ENCODE assay signal across 13 cellular contexts in the genomic region with DNA sequence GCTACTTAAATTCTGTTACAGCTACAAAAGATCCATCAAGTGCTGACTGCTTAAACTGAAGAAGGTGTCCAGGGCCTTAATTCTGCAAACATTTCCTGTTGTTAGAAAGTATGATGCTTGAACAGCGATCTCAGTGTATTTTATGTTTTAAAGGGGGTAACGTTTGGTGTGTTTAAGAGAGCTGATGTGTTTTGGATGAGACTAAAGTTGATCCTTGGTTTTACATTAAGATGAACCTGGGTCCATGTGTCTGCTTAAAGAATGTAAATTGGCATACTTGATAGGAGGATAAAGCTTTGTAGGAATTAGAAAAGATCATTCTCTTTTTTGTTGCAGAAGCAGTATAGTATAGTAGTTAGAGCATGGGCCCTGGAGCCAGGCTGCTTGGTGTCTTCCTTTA. TPM values are rescaled to one million over a fixed set of nuclear protein-coding genes. Genes with fewer than 3 reads are reported as not detected.
DNase-seq lines count a peak whose midpoint lies in the region; ATAC-seq, FAIRE-seq and TF ChIP-seq lines count a peak whose summit lies in the region.
"Had no signal": no experiment of that assay in that cellular context is flagged by ENCODE, and none has a peak within 500 bp of the region (broad histone marks: within the 10 kb centered on the region; RNA-seq: fewer than 3 reads in every experiment).

No MANE protein-coding gene starts in this region.

- peak overlapping the region; percentile 91 for H3K4me2 ChIP-seq in HepG2 (ENCODE audit: low read depth, low read length)

- WGBS in HepG2 (ENCODE audit: low lambda C conversion rate) = 86% methylated on average over 2 of the region's 2 CpGs
- WGBS in right lobe of liver (ENCODE audit: insufficient coverage, low coverage, low lambda C conversion rate, missing lambda C conversion rate) = 87% methylated on average over 2 of the region's 2 CpGs

- in situ Hi-C loops in HepG2 (cut with HindIII; ENCODE audit: extremely low pct_ligation_motif_present, low pct_unique_long_range_greater_than_20kb) = no loop called here

- H3K4me1 ChIP-seq in HepG2 (ENCODE audit: insufficient read depth, low read length) (peaks cover 62% of the 10 kb centered on the region), right lobe of liver (peaks cover 0 to 29% (median 8%) of the 10 kb centered on the region in 4 donors)

- H3K9me3 ChIP-seq in HepG2 (ENCODE audit: low read length) (no peaks in the 10 kb centered on the region), right lobe of liver (no peaks in the 10 kb centered on the region)
- H3K9me3 ChIP-seq: thyroid gland had no signal

- CTCF ChIA-PET in HepG2 (lab: Yijun Ruan, JAX; ENCODE audit: low intra/inter-chr PET ratio, low total read pairs) = no interaction called here

- peaks cover 30% of the 10 kb centered on the region for H3K79me2 ChIP-seq in HepG2 (ENCODE audit: insufficient read depth, low read length)

- intact Hi-C loops in HepG2 (cut with micrococcal nuclease; ENCODE audit: unreplicated experiment) = no loop called here
- intact Hi-C loops in right lobe of liver (cut with DNase I) = no loop called here
- intact Hi-C loops in activated T-helper 2 cell treated with anti-CD3 and anti-CD28 coated beads, Interferon-gamma antibody, Interleukin-2, Interleukin-4, amounts not matched to agents 10 μg/mL and 5 μg/mL and 100 μg/mL, durations not matched to agents 14 hours and 24 hours and 36 hours (cut with micrococcal nuclease) = no loop called here

- no peaks in the 10 kb centered on the region for H3K9me3 Mint-ChIP-seq in activated T-helper 2 cell treated with anti-CD3 and anti-CD28 coated beads, Interferon-gamma antibody, Interleukin-2, Interleukin-4, amounts not matched to agents 10 μg/mL and 5 μg/mL and 100 μg/mL, durations not matched to agents 14 hours and 24 hours and 36 hours
- H3K9me3 Mint-ChIP-seq in immature natural killer cell = no peaks in the 10 kb centered on the region

- peaks cover 70% of the 10 kb centered on the region for H3K36me3 Mint-ChIP-seq in activated T-helper 2 cell treated with anti-CD3 and anti-CD28 coated beads, Interferon-gamma antibody, Interleukin-2, Interleukin-4, amounts not matched to agents 10 μg/mL and 5 μg/mL and 100 μg/mL, durations not matched to agents 14 hours and 24 hours and 36 hours (ENCODE audit: low read depth)
- peaks cover 4 to 22% (median 7%) of the 10 kb centered on the region in 3 donors for H3K36me3 Mint-ChIP-seq in immature natural killer cell

- H3K4me1 Mint-ChIP-seq in activated T-helper 2 cell treated with anti-CD3 and anti-CD28 coated beads, Interferon-gamma antibody, Interleukin-2, Interleukin-4, amounts not matched to agents 10 μg/mL and 5 μg/mL and 100 μg/mL, durations not matched to agents 14 hours and 24 hours and 36 hours (ENCODE audit: low read depth) = peaks cover 47% of the 10 kb centered on the region
- peaks cover 49 to 60% of the 10 kb centered on the region in 2 donors for H3K4me1 Mint-ChIP-seq in immature natural killer cell

- DNase-seq in HepG2 (ENCODE audit: low spot score) = no peak
- DNase-seq in right lobe of liver = no peak
- no peak for DNase-seq in activated T-helper 2 cell treated with anti-CD3 and anti-CD28 coated beads, Interferon-gamma antibody, Interleukin-2, Interleukin-4, amounts not matched to agents 10 μg/mL and 5 μg/mL and 100 μg/mL, durations not matched to agents 14 hours and 24 hours and 36 hours (ENCODE audit: low spot score)
- no peak for DNase-seq in immature natural killer cell
- DNase-seq in HT-29 (ENCODE audit: low spot score) = no peak
- DNase-seq: central memory CD4-positive, alpha-beta T cell; EL; kidney glomerular epithelial cell; NCI-H2107; thyroid gland had no signal

- BruUV-seq in HepG2 (replicated peaks; lab: Mats Ljungman, UMichigan) = no TSS peak

- no peak for TF ChIP-seq POLR2A in HepG2 (IDR thresholded peaks at IDR 0.05; ENCODE audit: insufficient read depth in 1 of 2, low read depth in 2 of 2, low read length in 2 of 2)
- no peak for TF ChIP-seq POLR2A in right lobe of liver (IDR thresholded peaks at IDR 0.05)

- TF ChIP-seq CTCF in HepG2 (CRISPR knock-in tag; IDR thresholded peaks at IDR 0.05) (no peak), right lobe of liver (IDR thresholded peaks at IDR 0.05) (no peak)

- peak overlapping the region; percentile 98 for H3K4me3 Mint-ChIP-seq in activated T-helper 2 cell treated with anti-CD3 and anti-CD28 coated beads, Interferon-gamma antibody, Interleukin-2, Interleukin-4, amounts not matched to agents 10 μg/mL and 5 μg/mL and 100 μg/mL, durations not matched to agents 14 hours and 24 hours and 36 hours (ENCODE audit: low read depth)
- H3K4me3 Mint-ChIP-seq in immature natural killer cell = peak overlapping the region; percentile 46 to 100 (median 93)

- POLR2A ChIA-PET in HepG2 (lab: Yijun Ruan, JAX) = interaction anchor here (1.0 to 4.1 kb wide), 9 partner anchors 10 to 70 kb away, joined by 3 to 28 read pairs (median 7); no protein-coding TSS in a partner anchor

- no peak for TF ChIP-seq EP300 in HepG2 (IDR thresholded peaks at IDR 0.05; ENCODE audit: low read depth in 2 of 2, low read length in 2 of 2)
- TF ChIP-seq EP300 in HepG2 (CRISPR knock-in tag; IDR thresholded peaks at IDR 0.05; ENCODE audit: borderline replicate concordance) = no peak

- H4K20me1 ChIP-seq in HepG2 (ENCODE audit: insufficient read depth, low read length) = peaks cover 8% of the 10 kb centered on the region

- H3K36me3 ChIP-seq in HepG2 (replicated peaks in 1 of 2; ENCODE audit: control insufficient read depth in 1 of 2, insufficient read depth in 2 of 2, low read length in 2 of 2) = no peaks in the 10 kb centered on the region
- no peaks in the 10 kb centered on the region for H3K36me3 ChIP-seq in right lobe of liver
- H3K36me3 ChIP-seq: thyroid gland had no signal

- H3K27ac ChIP-seq in HepG2 (ENCODE audit: extremely low read length, insufficient read depth, low read length) (no peak overlapping the region), right lobe of liver (peak overlapping the region in 1 of 3 donors; percentile 59)
- H3K27ac ChIP-seq: thyroid gland had no signal

- FAIRE-seq in HepG2 (lab: Jason Lieb, UNC) = no peak

- no peak overlapping the region for H3K9ac ChIP-seq in HepG2 (ENCODE audit: insufficient read depth, low read depth, low read length)

- ATAC-seq in HepG2 (no peak), right lobe of liver (no peak), HG02798 (IDR thresholded peaks at IDR 0.05; ENCODE audit: poor library complexity, unreplicated experiment) (no peak), GM19328 (IDR thresholded peaks at IDR 0.05; ENCODE audit: unreplicated experiment) (no peak), GM21447 (IDR thresholded peaks at IDR 0.05; ENCODE audit: unreplicated experiment) (no peak)

- H3K27ac Mint-ChIP-seq in activated T-helper 2 cell treated with anti-CD3 and anti-CD28 coated beads, Interferon-gamma antibody, Interleukin-2, Interleukin-4, amounts not matched to agents 10 μg/mL and 5 μg/mL and 100 μg/mL, durations not matched to agents 14 hours and 24 hours and 36 hours = no peak overlapping the region
- H3K27ac Mint-ChIP-seq in immature natural killer cell = peak overlapping the region; percentile 20 to 100 (median 92)

- H3K27me3 ChIP-seq in HepG2 (ENCODE audit: control insufficient read depth in 1 of 2, insufficient read depth in 2 of 2, low read length in 2 of 2) (no peaks in the 10 kb centered on the region; a peak in 2 of 5 replicates), right lobe of liver (no peaks in the 10 kb centered on the region)
- H3K27me3 ChIP-seq: thyroid gland had no signal

- H2AFZ ChIP-seq in HepG2 (ENCODE audit: low read length) = no peak overlapping the region

- H3K27me3 Mint-ChIP-seq in activated T-helper 2 cell treated with anti-CD3 and anti-CD28 coated beads, Interferon-gamma antibody, Interleukin-2, Interleukin-4, amounts not matched to agents 10 μg/mL and 5 μg/mL and 100 μg/mL, durations not matched to agents 14 hours and 24 hours and 36 hours (ENCODE audit: low read depth) = no peaks in the 10 kb centered on the region
- H3K27me3 Mint-ChIP-seq in immature natural killer cell (ENCODE audit: low read depth in 3 of 3) = peaks cover 21 to 24% (median 24%) of the 10 kb centered on the region in 3 donors

- TF ChIP-seq RAD21 in HepG2 (CRISPR knock-in tag; IDR thresholded peaks at IDR 0.05) = no peak

- H3K4me3 ChIP-seq in HepG2 (replicated peaks in 1 of 3; ENCODE audit: insufficient read depth in 1 of 3, low read depth in 2 of 3, low read length in 3 of 3) (peak overlapping the region in 1 of 3 experiments; percentile 6; a peak in 1 of 6 replicates), right lobe of liver (no peak overlapping the region)
- H3K4me3 ChIP-seq: thyroid gland had no signal

RNA-seq across cellular contexts. Expression of a gene that starts 3.6 kb away (rescaled TPM):
- 3.0 and 3.5 TPM in 2 replicates for total RNA-seq in HepG2 (2016; rRNA removed; fragmentation: Illumina TruSeq; extraction: Trizol)
- total RNA-seq in HepG2 (2016; cell fraction: cytosol; rRNA removed; fragmentation: Illumina TruSeq; extraction: Trizol; ENCODE audit: low read depth) = 0.71 and 0.81 TPM in 2 replicates
- 2.3 and 3.4 TPM in 2 replicates for total RNA-seq in HepG2 (2016; cell fraction: insoluble cytoplasmic fraction; rRNA removed; fragmentation: Illumina TruSeq; extraction: Trizol)
- total RNA-seq in HepG2 (2016; cell fraction: membrane; rRNA removed; fragmentation: Illumina TruSeq; extraction: Trizol) = 2.1 and 2.2 TPM in 2 replicates
- total RNA-seq in HepG2 (2016; cell fraction: nucleus; rRNA removed; fragmentation: Illumina TruSeq; extraction: Trizol) = 3.7 and 4.2 TPM in 2 replicates
- polyA plus RNA-seq in HepG2 (2011; rRNA removed) = 2.5 and 3.1 TPM in 2 replicates
- polyA plus RNA-seq in HepG2 (2011; cell fraction: cytosol; rRNA removed) = 2.4 and 2.6 TPM in 2 replicates
- polyA plus RNA-seq in HepG2 (2011; cell fraction: nucleus; rRNA removed) = 4.5 and 4.9 TPM in 2 replicates
- polyA plus RNA-seq in HepG2 (2012) = 1.8 and 2.7 TPM in 2 replicates
- 0.26 TPM in 2 replicates for polyA plus RNA-seq in HepG2 (2016; cell fraction: cytosol; fragmentation: Illumina TruSeq; extraction: Trizol; ENCODE audit: low read depth)
- polyA plus RNA-seq in HepG2 (2016; cell fraction: insoluble cytoplasmic fraction; fragmentation: Illumina TruSeq; extraction: Trizol; ENCODE audit: low read depth) = 1.9 TPM in 2 replicates
- polyA plus RNA-seq in HepG2 (2016; cell fraction: membrane; fragmentation: Illumina TruSeq; extraction: Trizol; ENCODE audit: low read depth) = 0.66 and 0.70 TPM in 2 replicates
- polyA plus RNA-seq in HepG2 (2016; cell fraction: nucleus; fragmentation: Illumina TruSeq; extraction: Trizol; ENCODE audit: insufficient read depth, low read depth) = 3.4 and 3.9 TPM in 2 replicates
- polyA minus RNA-seq in HepG2 (2011; rRNA and poly(A)+ RNA removed; ENCODE audit: low replicate concordance) = 4.2 and 7.4 TPM in 2 replicates
- polyA minus RNA-seq in HepG2 (2011; cell fraction: cytosol; rRNA and poly(A)+ RNA removed) = 2.6 TPM in 2 replicates
- polyA minus RNA-seq in HepG2 (2011; cell fraction: nucleus; rRNA and poly(A)+ RNA removed) = 5.2 and 7.2 TPM in 2 replicates
- 1 to 10 TPM; 2.0 to 6.2 (median 3.4) TPM for total RNA-seq in right lobe of liver
- 44.3 and 44.6 TPM in 2 replicates for total RNA-seq in activated T-helper 2 cell treated with anti-CD3 and anti-CD28 coated beads, Interferon-gamma antibody, Interleukin-2, Interleukin-4, amounts not matched to agents 10 μg/mL and 5 μg/mL and 100 μg/mL, durations not matched to agents 14 hours and 24 hours and 36 hours
- polyA plus RNA-seq in immature natural killer cell = 10 to 100 TPM; 11.6 to 22.7 (median 14.4) TPM
- 53.3 and 53.7 TPM in 2 replicates for total RNA-seq in HT-29 (2014; rRNA removed; shearing (Covaris generic))

RNA-seq across cellular contexts. Expression of a gene that starts 58.3 kb away (rescaled TPM):
- total RNA-seq in HepG2 (2016; rRNA removed; fragmentation: Illumina TruSeq; extraction: Trizol) (6.6 and 10.4 TPM in 2 replicates), right lobe of liver (10 to 100 TPM in 1 of 6 experiments, 1 to 10 TPM in 5; 5.6 to 11.6 (median 6.6) TPM)
- total RNA-seq in HepG2 (2016; cell fraction: cytosol; rRNA removed; fragmentation: Illumina TruSeq; extraction: Trizol; ENCODE audit: low read depth) = 0.79 and 0.91 TPM in 2 replicates
- 8.2 and 11.7 TPM in 2 replicates for total RNA-seq in HepG2 (2016; cell fraction: insoluble cytoplasmic fraction; rRNA removed; fragmentation: Illumina TruSeq; extraction: Trizol)
- 3.1 and 3.4 TPM in 2 replicates for total RNA-seq in HepG2 (2016; cell fraction: membrane; rRNA removed; fragmentation: Illumina TruSeq; extraction: Trizol)
- total RNA-seq in HepG2 (2016; cell fraction: nucleus; rRNA removed; fragmentation: Illumina TruSeq; extraction: Trizol) = 8.7 and 10.3 TPM in 2 replicates
- polyA plus RNA-seq in HepG2 (2011; rRNA removed) (7.7 and 11.4 TPM in 2 replicates), immature natural killer cell (10 to 100 TPM; 45.0 to 62.7 (median 54.1) TPM)
- 5.9 and 9.6 TPM in 2 replicates for polyA plus RNA-seq in HepG2 (2011; cell fraction: cytosol; rRNA removed)
- 3.1 and 3.5 TPM in 2 replicates for polyA plus RNA-seq in HepG2 (2011; cell fraction: nucleus; rRNA removed)
- 6.1 and 6.7 TPM in 2 replicates for polyA plus RNA-seq in HepG2 (2012)
- 0.89 and 1.2 TPM in 2 replicates for polyA plus RNA-seq in HepG2 (2016; cell fraction: cytosol; fragmentation: Illumina TruSeq; extraction: Trizol; ENCODE audit: low read depth)
- polyA plus RNA-seq in HepG2 (2016; cell fraction: insoluble cytoplasmic fraction; fragmentation: Illumina TruSeq; extraction: Trizol; ENCODE audit: low read depth) = 9.1 and 9.3 TPM in 2 replicates
- polyA plus RNA-seq in HepG2 (2016; cell fraction: membrane; fragmentation: Illumina TruSeq; extraction: Trizol; ENCODE audit: low read depth) = 2.4 and 3.2 TPM in 2 replicates
- polyA plus RNA-seq in HepG2 (2016; cell fraction: nucleus; fragmentation: Illumina TruSeq; extraction: Trizol; ENCODE audit: insufficient read depth, low read depth) = 14.0 and 15.8 TPM in 2 replicates
- polyA minus RNA-seq in HepG2 (2011; rRNA and poly(A)+ RNA removed; ENCODE audit: low replicate concordance) = 9.4 and 15.8 TPM in 2 replicates
- polyA minus RNA-seq in HepG2 (2011; cell fraction: cytosol; rRNA and poly(A)+ RNA removed) = 5.4 and 6.8 TPM in 2 replicates
- polyA minus RNA-seq in HepG2 (2011; cell fraction: nucleus; rRNA and poly(A)+ RNA removed) = 4.5 and 7.8 TPM in 2 replicates
- total RNA-seq in activated T-helper 2 cell treated with anti-CD3 and anti-CD28 coated beads, Interferon-gamma antibody, Interleukin-2, Interleukin-4, amounts not matched to agents 10 μg/mL and 5 μg/mL and 100 μg/mL, durations not matched to agents 14 hours and 24 hours and 36 hours = 13.8 and 18.2 TPM in 2 replicates
- total RNA-seq in HT-29 (2014; rRNA removed; shearing (Covaris generic)) = 0.74 and 1.5 TPM in 2 replicates
